Comparison of ENCODE assay signal across 8 cellular contexts in the genomic region with DNA sequence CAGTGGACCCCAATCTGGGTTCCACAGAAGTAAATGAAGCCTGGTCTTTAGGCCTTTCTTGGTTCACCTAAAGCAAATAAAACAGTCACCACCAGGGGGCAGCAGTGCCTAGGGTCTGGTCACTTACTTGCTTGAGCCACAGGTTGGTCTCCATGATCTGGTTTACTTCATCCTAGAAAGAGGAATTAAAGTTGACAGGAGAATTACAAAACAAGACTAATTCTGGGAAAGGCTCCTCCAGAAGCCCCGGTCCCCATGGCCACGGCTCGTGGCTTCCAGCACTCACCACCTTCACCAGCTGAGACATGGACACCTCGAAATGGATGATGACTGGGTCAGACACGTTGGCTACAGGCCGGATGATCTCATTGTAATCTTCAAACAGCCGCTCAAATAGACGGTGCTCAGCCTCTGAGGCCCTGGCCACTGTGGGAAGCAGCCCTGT. TPM values are rescaled to one million over a fixed set of nuclear protein-coding genes. Genes with fewer than 3 reads are reported as not detected.
A peak's percentile ranks its signal among the peaks of the same experiment; 100 is the strongest.
DNase-seq lines count a peak whose midpoint lies in the region; ATAC-seq and TF ChIP-seq lines count a peak whose summit lies in the region.

No MANE protein-coding gene starts in this region.

- H3K9me3 ChIP-seq in MG63 (no peaks in the 10 kb centered on the region), neuronal stem cell (replicated peaks in 1 of 2; ENCODE audit: control insufficient read depth in 2 of 2, insufficient read depth in 1 of 2, low read depth in 1 of 2, low read length in 2 of 2) (no peaks in the 10 kb centered on the region), stomach (no peaks in the 10 kb centered on the region)

- H3K4me1 Mint-ChIP-seq in activated T-helper 17 cell treated with anti-CD3 and anti-CD28 coated beads, Interleukin-2, amount 50 U/mL, for 72 hours, result no peaks in the 10 kb centered on the region

- peak; percentile 61 for TF ChIP-seq EP300 in stomach (IDR thresholded peaks at IDR 0.05)

- H3K27ac Mint-ChIP-seq in activated T-helper 17 cell treated with anti-CD3 and anti-CD28 coated beads, Interleukin-2, amount 50 U/mL, for 72 hours, result no peak overlapping the region

- H3K79me1 ChIP-seq in neuronal stem cell (ENCODE audit: low read depth, low read length), result no peaks in the 10 kb centered on the region

- no peak for TF ChIP-seq POLR2A in stomach (IDR thresholded peaks at IDR 0.05)

- no peaks in the 10 kb centered on the region for H3K36me3 ChIP-seq in MG63
- H3K36me3 ChIP-seq in neuronal stem cell (replicated peaks in 1 of 2; ENCODE audit: control insufficient read depth in 2 of 2, insufficient read depth in 2 of 2, low read length in 2 of 2), result no peaks in the 10 kb centered on the region
- H3K36me3 ChIP-seq in stomach, result no peaks in the 10 kb centered on the region

- no peak overlapping the region for H3K14ac ChIP-seq in neuronal stem cell (ENCODE audit: low read length)

- H3K4me2 ChIP-seq in neuronal stem cell (ENCODE audit: insufficient read depth, low read length, poor library complexity, severe bottlenecking), result no peak overlapping the region

- ATAC-seq in activated T-helper 17 cell treated with anti-CD3 and anti-CD28 coated beads, Interleukin-2, amount 50 U/mL, for 72 hours (replicated peaks), result peak; percentile 51
- ATAC-seq in GM18517 (IDR thresholded peaks at IDR 0.05; ENCODE audit: unreplicated experiment), result no peak

- H3K9me3 Mint-ChIP-seq in activated T-helper 17 cell treated with anti-CD3 and anti-CD28 coated beads, Interleukin-2, amount 50 U/mL, for 72 hours, result no peaks in the 10 kb centered on the region

- H3K4me1 ChIP-seq in neuronal stem cell (ENCODE audit: control insufficient read depth in 2 of 2, insufficient read depth in 1 of 2, low read depth in 1 of 2, low read length in 2 of 2) (peaks cover 2 to 5% of the 10 kb centered on the region in 2 donors), stomach (peaks cover 14 to 28% (median 21%) of the 10 kb centered on the region in 4 donors)

- no peak overlapping the region for H3K4me3 Mint-ChIP-seq in activated T-helper 17 cell treated with anti-CD3 and anti-CD28 coated beads, Interleukin-2, amount 50 U/mL, for 72 hours

- H3K27me3 Mint-ChIP-seq in activated T-helper 17 cell treated with anti-CD3 and anti-CD28 coated beads, Interleukin-2, amount 50 U/mL, for 72 hours, result peaks cover 32% of the 10 kb centered on the region

- DNase-seq in DMS79 treated with DMSO at 0.1 percent for 48 hours (lab: John Stamatoyannopoulos, UW) (peak; percentile 56), MG63 (peak; percentile 76), SHP77 (lab: John Stamatoyannopoulos, UW) (peak; percentile 76 to 82), foreskin fibroblast (peak; percentile 83 to 91), neuronal stem cell (ENCODE audit: low spot score) (peak; percentile 88), stomach (peak; percentile 91)

- no peak overlapping the region for H2BK120ac ChIP-seq in neuronal stem cell (ENCODE audit: low read depth, low read length)

- no peak overlapping the region for H4K8ac ChIP-seq in neuronal stem cell (ENCODE audit: low read depth, low read length)

- no peak overlapping the region for H3K27ac ChIP-seq in neuronal stem cell (replicated peaks; ENCODE audit: low read length)
- H3K27ac ChIP-seq in stomach, result peak overlapping the region in 1 of 5 donors; percentile 48

- WGBS in neuronal stem cell (ENCODE audit: extremely low coverage in 2 of 2, insufficient read length in 2 of 2, insufficient replicate concordance in 1 of 2), 2 donors, result no CpG with 5 or more reads among the region's 8 CpGs
- WGBS in stomach, 5 donors, result 17 to 35% (median 27%) methylated on average over 7 to 8 of the region's 8 CpGs

- no peak overlapping the region for H3K23ac ChIP-seq in neuronal stem cell (ENCODE audit: low read depth, low read length, poor library complexity)

- no peak overlapping the region for H3K9ac ChIP-seq in neuronal stem cell (ENCODE audit: low read depth, low read length, poor library complexity)

- H2BK12ac ChIP-seq in neuronal stem cell (ENCODE audit: low read length), result no peak overlapping the region

- no peak overlapping the region for H2AK5ac ChIP-seq in neuronal stem cell (ENCODE audit: low read depth, low read length)

- H3K27me3 ChIP-seq in MG63 (peaks cover 34% of the 10 kb centered on the region), neuronal stem cell (ENCODE audit: control insufficient read depth in 3 of 3, insufficient read depth in 3 of 3, low read depth in 1 of 3, low read length in 3 of 3) (peaks cover 6 to 60% (median 35%) of the 10 kb centered on the region in 3 experiments), stomach (peaks cover 0 to 47% (median 36%) of the 10 kb centered on the region in 3 donors)

- H4K91ac ChIP-seq in neuronal stem cell (ENCODE audit: low read depth, low read length, poor library complexity), result no peak overlapping the region

- no peaks in the 10 kb centered on the region for H3K36me3 Mint-ChIP-seq in activated T-helper 17 cell treated with anti-CD3 and anti-CD28 coated beads, Interleukin-2, amount 50 U/mL, for 72 hours (ENCODE audit: low read depth)

- peak; percentile 84 for TF ChIP-seq CTCF in foreskin fibroblast (IDR thresholded peaks at IDR 0.05; ENCODE audit: low read depth, low read length)
- TF ChIP-seq CTCF in stomach (IDR thresholded peaks at IDR 0.05), result peak in 5 of 7 experiments; percentile 44 to 94 (median 79)

- no peak overlapping the region for H2BK5ac ChIP-seq in neuronal stem cell (ENCODE audit: low read length)

- no peak overlapping the region for H2AFZ ChIP-seq in neuronal stem cell (ENCODE audit: low read length)

- H3K4me3 ChIP-seq in MG63, result no peak overlapping the region
- no peak overlapping the region for H3K4me3 ChIP-seq in foreskin fibroblast (ENCODE audit: low read depth in 1 of 2, low read length in 2 of 2)
- no peak overlapping the region for H3K4me3 ChIP-seq in neuronal stem cell (ENCODE audit: low read length in 2 of 2)
- no peak overlapping the region for H3K4me3 ChIP-seq in stomach

- no peak overlapping the region for H2BK15ac ChIP-seq in neuronal stem cell (ENCODE audit: low read length)

- H3K18ac ChIP-seq in neuronal stem cell (ENCODE audit: low read length), result no peak overlapping the region

- intact Hi-C loops in stomach (cut with DNase I; ENCODE audit: low total_unique reads), result loop anchor here (2.0 kb wide), 1 partner anchor 90 kb away; no protein-coding TSS in a partner anchor

- no peak overlapping the region for H3K4ac ChIP-seq in neuronal stem cell (ENCODE audit: low read length)

RNA-seq across cellular contexts. Expression of gene CHRNA3, which starts 2.3 kb away (rescaled TPM):
- not detected in 2 replicates for total RNA-seq in MG63 (2014; rRNA removed; shearing (Covaris generic); ENCODE audit: low replicate concordance)
- not detected for total RNA-seq in activated T-helper 17 cell treated with anti-CD3 and anti-CD28 coated beads, Interleukin-2, amount 50 U/mL, for 72 hours
- 0.77 TPM for polyA plus RNA-seq in neuronal stem cell (2013, experiment 1 of 2)
- 0.97 TPM for polyA plus RNA-seq in neuronal stem cell (2013, experiment 2 of 2)
- 1 to 10 TPM in 2 of 5 donors, under 1 TPM in 1, not detected in 2; 0.45 to 4.6 (median 2.6) TPM for total RNA-seq in stomach
- polyA plus RNA-seq in stomach, result 1 to 10 TPM in 1 of 3 donors, under 1 TPM in 1, not detected in 1; 0.31 to 1.0 TPM

RNA-seq across cellular contexts. Expression of gene CHRNB4, which starts 22.5 kb away (rescaled TPM):
- total RNA-seq in MG63 (2014; rRNA removed; shearing (Covaris generic); ENCODE audit: low replicate concordance), result not detected in 2 replicates
- total RNA-seq in activated T-helper 17 cell treated with anti-CD3 and anti-CD28 coated beads, Interleukin-2, amount 50 U/mL, for 72 hours, result not detected
- 0.17 TPM for polyA plus RNA-seq in neuronal stem cell (2013, experiment 1 of 2)
- 0.17 TPM for polyA plus RNA-seq in neuronal stem cell (2013, experiment 2 of 2)
- total RNA-seq in stomach, result not detected
- under 1 TPM in 1 of 3 donors, not detected in 2; 0.78 TPM for polyA plus RNA-seq in stomach

RNA-seq across cellular contexts. Expression of gene CHRNA5, which starts 53.2 kb away (rescaled TPM):
- total RNA-seq in MG63 (2014; rRNA removed; shearing (Covaris generic); ENCODE audit: low replicate concordance), result 3.1 and 3.9 TPM in 2 replicates
- 10 to 100 TPM in 1 of 2 donors, 1 to 10 TPM in 1; 5.9 to 14.1 TPM for total RNA-seq in activated T-helper 17 cell treated with anti-CD3 and anti-CD28 coated beads, Interleukin-2, amount 50 U/mL, for 72 hours
- 17.3 TPM for polyA plus RNA-seq in neuronal stem cell (2013, experiment 1 of 2)
- polyA plus RNA-seq in neuronal stem cell (2013, experiment 2 of 2), result 18.2 TPM
- total RNA-seq in stomach, result 1 to 10 TPM in 2 of 5 donors, not detected in 3; 1.2 to 1.8 TPM
- polyA plus RNA-seq in stomach, result 1 to 10 TPM in 2 of 3 donors, not detected in 1; 1.1 to 1.5 TPM
